9 cellular contexts compared by ENCODE assay signal in the genomic region with DNA sequence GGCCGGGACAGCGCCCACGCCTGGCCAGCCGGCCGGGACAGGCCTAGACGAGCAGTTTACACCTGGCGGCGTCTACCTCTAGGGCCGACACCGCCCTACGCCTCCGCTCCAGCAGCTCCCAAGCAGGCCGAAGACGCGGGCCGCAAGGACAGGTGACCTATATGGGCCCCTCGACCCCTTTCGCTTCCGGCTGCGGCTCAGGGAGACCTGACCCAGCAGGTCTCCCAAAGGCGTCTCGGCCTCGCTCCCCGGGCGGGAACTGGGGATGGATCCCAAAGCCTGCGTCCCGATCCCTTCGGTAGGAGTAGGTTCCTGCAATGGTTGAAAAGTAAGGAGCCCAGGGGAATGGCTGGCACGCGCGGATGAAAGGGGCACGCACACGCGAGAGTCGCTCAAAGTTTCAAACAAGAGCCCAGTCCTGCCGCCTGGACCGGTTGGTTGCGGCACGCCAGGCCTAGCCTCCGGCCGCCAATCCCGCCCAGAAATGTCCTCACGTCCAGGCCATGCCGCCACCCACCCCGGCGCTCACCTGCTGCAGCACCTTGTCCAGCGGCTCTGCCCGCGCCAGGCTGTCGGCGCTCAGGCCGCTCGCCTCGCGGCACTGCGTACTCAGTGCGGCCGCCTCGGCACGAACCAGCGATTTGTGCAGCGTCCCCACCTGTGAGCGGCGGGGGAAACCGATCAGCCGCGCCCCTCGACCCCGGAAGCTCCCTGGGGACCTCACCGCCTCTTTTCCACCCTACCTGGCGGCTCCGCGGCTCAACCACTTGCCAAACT. TPM values are rescaled to one million over a fixed set of nuclear protein-coding genes. Genes with fewer than 3 reads are reported as not detected.
DNase-seq lines count a peak whose midpoint lies in the region; ATAC-seq and TF ChIP-seq lines count a peak whose summit lies in the region.
"Had no signal": no experiment of that assay in that cellular context is flagged by ENCODE, and none has a peak within 500 bp of the region (broad histone marks: within the 10 kb centered on the region; RNA-seq: fewer than 3 reads in every experiment).

No MANE protein-coding gene starts in this region.

- CTCF ChIA-PET in activated CD4-positive, alpha-beta T cell treated with anti-CD3 and anti-CD28 coated beads, Interleukin-2, amount 10 ng/mL, durations not matched to agents 7 days and 5 days (lab: Charles Lee): no interaction called here

- H3K4me1 ChIP-seq in osteoblast (ENCODE audit: insufficient read depth, low read length): peaks cover 15% of the 10 kb centered on the region

- H3K36me3 ChIP-seq in osteoblast (ENCODE audit: insufficient read depth, low read length): no peaks in the 10 kb centered on the region

- TF ChIP-seq CTCF in osteoblast (IDR thresholded peaks at IDR 0.05; ENCODE audit: extremely low read depth, low read depth, low read length): no peak

- peaks cover 8% of the 10 kb centered on the region for H3K27me3 Mint-ChIP-seq in activated CD4-positive, alpha-beta T cell treated with anti-CD3 and anti-CD28 coated beads, Interleukin-2, amount 10 ng/mL, durations not matched to agents 7 days and 5 days
- H3K27me3 Mint-ChIP-seq: activated CD4-positive, alpha-beta T cell treated with anti-CD3 and anti-CD28 coated beads for 36 hours had no signal

- no peaks in the 10 kb centered on the region for H3K79me2 ChIP-seq in osteoblast (ENCODE audit: insufficient read depth, low read length)

- ATAC-seq in HG02885 (IDR thresholded peaks at IDR 0.05; ENCODE audit: poor library complexity, unreplicated experiment): no peak
- ATAC-seq: activated CD4-positive, alpha-beta T cell treated with anti-CD3 and anti-CD28 coated beads for 36 hours had no signal

- no peak overlapping the region for H2AFZ ChIP-seq in osteoblast (ENCODE audit: low read length)

- DNase-seq in DMS53 (lab: John Stamatoyannopoulos, UW): peak; percentile 78
- DNase-seq in NCI-H526 treated with DMSO at 0.1 percent for 48 hours (lab: John Stamatoyannopoulos, UW): peak; percentile 35
- DNase-seq in epithelial cell of prostate (ENCODE audit: low read depth, low spot score): no peak
- DNase-seq in osteoblast (ENCODE audit: insufficient read length, low spot score, missing footprints): peak; percentile 18
- no peak for DNase-seq in Ammon's horn (ENCODE audit: low spot score)
- no peak for DNase-seq in activated CD4-positive, alpha-beta T cell treated with anti-CD3 and anti-CD28 coated beads, Interleukin-2, amount 10 ng/mL, durations not matched to agents 7 days and 5 days
- no peak for DNase-seq in D341Med (ENCODE audit: low spot score)

- POLR2A ChIA-PET in activated CD4-positive, alpha-beta T cell treated with anti-CD3 and anti-CD28 coated beads, Interleukin-2, amount 10 ng/mL, durations not matched to agents 7 days and 5 days (lab: Charles Lee): interaction anchor here (0.6 kb wide), 1 partner anchor 70 kb away, joined by 3 read pairs; no protein-coding TSS in a partner anchor

- no peak overlapping the region for H3K27ac Mint-ChIP-seq in activated CD4-positive, alpha-beta T cell treated with anti-CD3 and anti-CD28 coated beads, Interleukin-2, amount 10 ng/mL, durations not matched to agents 7 days and 5 days

- peak overlapping the region; percentile 98 for H3K27ac ChIP-seq in epithelial cell of prostate
- no peak overlapping the region for H3K27ac ChIP-seq in osteoblast (ENCODE audit: low read depth, low read length)

- H3K4me3 ChIP-seq in osteoblast (ENCODE audit: insufficient read depth, low read length): no peak overlapping the region

- H3K9me3 ChIP-seq in osteoblast (ENCODE audit: low read depth, low read length): no peaks in the 10 kb centered on the region

- no peaks in the 10 kb centered on the region for H3K9me3 Mint-ChIP-seq in activated CD4-positive, alpha-beta T cell treated with anti-CD3 and anti-CD28 coated beads, Interleukin-2, amount 10 ng/mL, durations not matched to agents 7 days and 5 days

- H3K4me2 ChIP-seq in osteoblast (ENCODE audit: insufficient read depth, low read length): no peak overlapping the region

- no peaks in the 10 kb centered on the region for H3K27me3 ChIP-seq in osteoblast (ENCODE audit: insufficient read depth, low read length)

- H4K20me1 ChIP-seq in osteoblast (ENCODE audit: insufficient read depth, low read length): no peaks in the 10 kb centered on the region

- H3K4me3 Mint-ChIP-seq in activated CD4-positive, alpha-beta T cell treated with anti-CD3 and anti-CD28 coated beads, Interleukin-2, amount 10 ng/mL, durations not matched to agents 7 days and 5 days: no peak overlapping the region

- H3K36me3 Mint-ChIP-seq in activated CD4-positive, alpha-beta T cell treated with anti-CD3 and anti-CD28 coated beads, Interleukin-2, amount 10 ng/mL, durations not matched to agents 7 days and 5 days (ENCODE audit: low read depth): no peaks in the 10 kb centered on the region

- H3K4me1 Mint-ChIP-seq in activated CD4-positive, alpha-beta T cell treated with anti-CD3 and anti-CD28 coated beads, Interleukin-2, amount 10 ng/mL, durations not matched to agents 7 days and 5 days: peaks cover 35% of the 10 kb centered on the region

RNA-seq across cellular contexts. Expression of gene ESRP2, which starts 0.6 kb away (rescaled TPM):
- under 0.01 TPM in 1 of 2 replicates, not detected in the other for total RNA-seq in osteoblast
- total RNA-seq in activated CD4-positive, alpha-beta T cell treated with anti-CD3 and anti-CD28 coated beads, Interleukin-2, amount 10 ng/mL, durations not matched to agents 7 days and 5 days: under 1 TPM in 1 of 2 experiments, not detected in 1; 0.08 TPM

RNA-seq across cellular contexts. Expression of gene PLA2G15, which starts 9.9 kb away (rescaled TPM):
- total RNA-seq in osteoblast: 30.8 and 30.9 TPM in 2 replicates
- total RNA-seq in activated CD4-positive, alpha-beta T cell treated with anti-CD3 and anti-CD28 coated beads, Interleukin-2, amount 10 ng/mL, durations not matched to agents 7 days and 5 days: 10 to 100 TPM in 1 of 2 experiments, 1 to 10 TPM in 1; 8.4 to 10.1 TPM

RNA-seq across cellular contexts. Expression of gene SLC7A6, which starts 29.0 kb away (rescaled TPM):
- total RNA-seq in osteoblast: 35.1 and 36.9 TPM in 2 replicates
- 100 to 1,000 TPM; 116 to 130 TPM for total RNA-seq in activated CD4-positive, alpha-beta T cell treated with anti-CD3 and anti-CD28 coated beads, Interleukin-2, amount 10 ng/mL, durations not matched to agents 7 days and 5 days

Comparison
In these comparisons a context has a peak if more than half of its experiments do, and no peak if none do; other contexts are left out.
1. DNase-seq: peak in DMS53 (single experiment), NCI-H526 treated with DMSO at 0.1 percent for 48 hours (single experiment) and osteoblast (single experiment); none in epithelial cell of prostate (single experiment), Ammon's horn (single experiment), activated CD4-positive, alpha-beta T cell treated with anti-CD3 and anti-CD28 coated beads, Interleukin-2, amount 10 ng/mL, durations not matched to agents 7 days and 5 days (single experiment) and D341Med (single experiment).